In the genomic region with DNA sequence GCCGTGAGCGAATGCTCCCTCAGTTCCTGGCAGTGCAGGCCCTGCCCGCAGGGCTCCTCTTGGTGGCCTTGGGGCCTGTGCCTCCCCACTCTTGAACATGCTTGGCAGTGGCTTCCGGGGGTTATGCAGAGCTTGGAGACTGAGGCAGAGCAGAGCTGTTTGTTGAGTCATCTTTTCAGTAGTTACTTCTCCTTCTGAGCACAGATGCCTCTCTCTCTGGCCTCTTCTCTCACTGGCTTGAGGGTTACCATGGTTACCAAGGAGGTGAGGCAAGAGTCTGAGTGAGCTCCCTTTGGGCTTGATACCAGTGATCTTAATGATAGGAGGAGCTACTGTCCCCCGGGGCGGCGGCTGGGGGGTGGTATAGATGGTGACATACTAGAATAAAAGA, we compare ENCODE assay signal across 8 cellular contexts.
DNase-seq lines count a peak whose midpoint lies in the region; ATAC-seq and TF ChIP-seq lines count a peak whose summit lies in the region.

No MANE protein-coding gene starts in this region.

- peak; percentile 59 for ATAC-seq in HG02885 (IDR thresholded peaks at IDR 0.05; ENCODE audit: poor library complexity, unreplicated experiment)
- peak; percentile 73 for ATAC-seq in WTC11
- ATAC-seq in GM18498 (IDR thresholded peaks at IDR 0.05; ENCODE audit: unreplicated experiment) = no peak

- peak; percentile 93 for DNase-seq in CD14-positive monocyte (ENCODE audit: low spot score)
- DNase-seq in WTC11 (ENCODE audit: low spot score) = no peak
- peak; percentile 95 for DNase-seq in iris pigment epithelial cell (ENCODE audit: low read depth)
- no peak for DNase-seq in activated gamma-delta T cell treated with Interleukin-2 at 50 U/mL for 16 hours
- DNase-seq in cerebellar cortex (ENCODE audit: low spot score) = no peak
- no peak for DNase-seq in G401 (ENCODE audit: low spot score)

- H3K27me3 Mint-ChIP-seq in CD14-positive monocyte (ENCODE audit: low read depth in 3 of 3) (peaks cover 0 to 2% (median 0%) of the 10 kb centered on the region in 3 donors), WTC11 (ENCODE audit: low read depth) (no peaks in the 10 kb centered on the region)

- peaks cover 0 to 1% (median 0%) of the 10 kb centered on the region in 7 donors for H3K9me3 Mint-ChIP-seq in CD14-positive monocyte
- H3K9me3 Mint-ChIP-seq in WTC11 = no peaks in the 10 kb centered on the region

- in situ Hi-C loops in G401 (cut with HindIII; ENCODE audit: low sequenced_read_pairs) = no loop called here

- peak overlapping the region in 1 of 2 donors; percentile 21 for H3K4me3 Mint-ChIP-seq in CD14-positive monocyte
- H3K4me3 Mint-ChIP-seq in WTC11 = no peak overlapping the region

- H3K27ac Mint-ChIP-seq in CD14-positive monocyte = peak overlapping the region; percentile 81 to 95 (median 93)
- H3K27ac Mint-ChIP-seq in WTC11 = no peak overlapping the region; the same call in 1 of the 2 replicates

- CTCF ChIA-PET in WTC11 (lab: Charles Lee) = interaction anchor here (0.6 to 7.6 kb wide), 27 partner anchors 8 to 330 kb away, joined by 3 to 70 read pairs (median 6); a partner anchor contains a TSS

- intact Hi-C loops in CD14-positive monocyte (cut with micrococcal nuclease) = loop anchor here in 1 of 2 donors (2.0 kb wide), 1 partner anchor 164 kb away; no protein-coding TSS in a partner anchor

- POLR2A ChIA-PET in WTC11 (lab: Charles Lee) = interaction anchor here (1.1 to 1.3 kb wide), 2 partner anchors 112 to 163 kb away, joined by 3 to 5 read pairs; no protein-coding TSS in a partner anchor

- H3K36me3 Mint-ChIP-seq in CD14-positive monocyte (peaks cover 78 to 86% of the 10 kb centered on the region in 2 donors), WTC11 (no peaks in the 10 kb centered on the region)

- H3K4me1 Mint-ChIP-seq in CD14-positive monocyte (peaks cover 23% of the 10 kb centered on the region), WTC11 (peaks cover 44% of the 10 kb centered on the region)

- TF ChIP-seq CTCF in CD14-positive monocyte (IDR thresholded peaks at IDR 0.05) (no peak), WTC11 (IDR thresholded peaks at IDR 0.05) (no peak)

TF ChIP-seq in WTC11, 78 proteins besides CTCF, POLR2A, EP300 and RAD21:
- TF ChIP-seq, protein P1, sequence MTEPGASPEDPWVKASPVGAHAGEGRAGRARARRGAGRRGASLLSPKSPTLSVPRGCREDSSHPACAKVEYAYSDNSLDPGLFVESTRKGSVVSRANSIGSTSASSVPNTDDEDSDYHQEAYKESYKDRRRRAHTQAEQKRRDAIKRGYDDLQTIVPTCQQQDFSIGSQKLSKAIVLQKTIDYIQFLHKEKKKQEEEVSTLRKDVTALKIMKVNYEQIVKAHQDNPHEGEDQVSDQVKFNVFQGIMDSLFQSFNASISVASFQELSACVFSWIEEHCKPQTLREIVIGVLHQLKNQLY (CRISPR knock-in tag; IDR thresholded peaks at IDR 0.05) = no peak
- no peak for TF ChIP-seq TEAD4 (CRISPR knock-in tag; IDR thresholded peaks at IDR 0.05)
- no peak for TF ChIP-seq ZNF121 (CRISPR knock-in tag; IDR thresholded peaks at IDR 0.05)

Comparison
In these comparisons a context has a peak if more than half of its experiments do, and no peak if none do; other contexts are left out.
1. DNase-seq: peak in CD14-positive monocyte (single experiment) and iris pigment epithelial cell (single experiment); none in WTC11 (single experiment), activated gamma-delta T cell treated with Interleukin-2 at 50 U/mL for 16 hours (single experiment), cerebellar cortex (single experiment) and G401 (single experiment).